ENCODE assay signal across 26 cellular contexts in genomic region chr15:42825599-42825998, GRCh38.
"Had no signal": no experiment of that assay in that cellular context is flagged by ENCODE, and none has a peak within 500 bp of the region (broad histone marks: within the 10 kb centered on the region; RNA-seq: fewer than 3 reads in every experiment).

No MANE protein-coding gene starts in this region.

- DNase-seq: activated CD4-positive, alpha-beta T cell treated with anti-CD3 and anti-CD28 coated beads for 36 hours; activated CD4-positive, CD25-positive, alpha-beta regulatory T cell; activated CD8-positive, alpha-beta memory T cell treated with anti-CD3 and anti-CD28 coated beads, Interleukin-2, amount 10 ng/mL, durations not matched to agents 7 days and 5 days; activated CD8-positive, alpha-beta T cell treated with anti-CD3 and anti-CD28 coated beads, Interleukin-2, amount 10 ng/mL, durations not matched to agents 7 days and 5 days; activated naive CD4-positive, alpha-beta T cell; activated T-cell treated with anti-CD3 and anti-CD28 coated beads, Interleukin-2, amount 50 U/mL, for 48 hours; aorta; body of pancreas; cerebellar nuclear complex; dorsolateral prefrontal cortex; effector memory CD4-positive, alpha-beta T cell; erythroblast; gastrocnemius medialis; glutamatergic neuron; left cardiac atrium; naive thymus-derived CD4-positive, alpha-beta T cell; ovary; stimulated activated CD4-positive, alpha-beta T cell treated with anti-CD3 and anti-CD28 coated beads, Interleukin-12 subunit alpha, Interleukin-12 subunit beta, amount 100 ng/mL, for 4 hours; stimulated activated CD4-positive, alpha-beta T cell treated with anti-CD3 and anti-CD28 coated beads, Interleukin-4, amount 100 ng/mL, for 1 hour; T-helper 9 cell; thyroid gland had no signal

- H3K27ac ChIP-seq: body of pancreas, coronary artery, dorsolateral prefrontal cortex, gastrocnemius medialis, ovary, skin epidermis, thyroid gland, upper lobe of left lung had no signal

- ATAC-seq: activated CD4-positive, alpha-beta T cell treated with anti-CD3 and anti-CD28 coated beads for 36 hours; activated CD8-positive, alpha-beta memory T cell treated with anti-CD3 and anti-CD28 coated beads, Interleukin-2, amount 10 ng/mL, durations not matched to agents 7 days and 5 days; activated CD8-positive, alpha-beta T cell treated with anti-CD3 and anti-CD28 coated beads, Interleukin-2, amount 10 ng/mL, durations not matched to agents 7 days and 5 days; activated naive CD4-positive, alpha-beta T cell treated with anti-CD3 and anti-CD28 coated beads, Interleukin-2, amount 50 U/mL, for 72 hours; body of pancreas; gastrocnemius medialis; left cardiac atrium; naive thymus-derived CD4-positive, alpha-beta T cell; sciatic nerve had no signal
